ENCODE assay signal across 13 cellular contexts in the genomic region with DNA sequence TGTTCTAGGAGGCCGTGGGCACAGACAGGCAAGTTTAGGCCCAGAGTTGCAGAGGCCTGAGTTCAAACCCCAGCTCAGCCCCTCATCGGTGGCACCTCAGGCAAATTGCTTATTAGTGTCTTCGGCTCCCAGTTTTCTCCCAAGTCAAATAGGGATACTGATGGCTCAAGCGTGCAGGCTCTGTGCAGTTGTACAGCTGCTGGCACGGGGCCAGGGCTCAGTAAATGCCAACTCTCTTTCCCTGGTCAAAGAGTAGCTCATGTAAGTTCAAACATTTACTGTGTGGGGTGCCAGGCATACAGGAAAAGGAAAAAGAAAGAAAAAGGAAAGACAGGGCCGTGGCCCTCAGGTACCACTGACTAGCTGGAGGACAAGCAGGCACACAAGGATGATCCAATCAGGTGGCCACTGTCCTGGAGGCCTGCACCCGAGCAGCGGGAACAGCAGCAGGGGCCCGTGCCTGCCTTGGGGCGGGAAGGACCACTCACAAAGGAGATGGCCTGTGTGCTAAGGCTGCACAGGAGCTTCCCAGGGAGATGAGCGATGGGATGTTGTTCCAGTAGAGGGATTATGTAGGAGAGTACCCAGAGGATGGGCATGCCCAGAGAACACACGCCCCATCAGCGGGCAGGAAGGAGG.
DNase-seq lines count a peak whose midpoint lies in the region; ATAC-seq and TF ChIP-seq lines count a peak whose summit lies in the region.
"Had no signal": no experiment of that assay in that cellular context is flagged by ENCODE, and none has a peak within 500 bp of the region (broad histone marks: within the 10 kb centered on the region; RNA-seq: fewer than 3 reads in every experiment).

No MANE protein-coding gene starts in this region.

- in situ Hi-C loops in GM13976 (cut with MboI; ENCODE audit: low sequenced_read_pairs, unreplicated experiment), result loop anchor here (10.0 kb wide), 1 partner anchor 98 kb away; no protein-coding TSS in a partner anchor

- ATAC-seq in lower lobe of right lung, result no peak
- no peak for ATAC-seq in stimulated activated naive B cell treated with anti-CD40 and anti-IgM and Interleukin-4, amounts not matched to agents 10 μg/mL and 1 μg/mL and 100 μg/mL, for 72 hours (replicated peaks)
- ATAC-seq in omental fat pad (ENCODE audit: low FRiP score), result no peak
- ATAC-seq: activated T-cell treated with anti-CD3 and anti-CD28 coated beads, Interleukin-2, amount 50 U/mL, for 72 hours had no signal

- H3K27me3 ChIP-seq in lower lobe of right lung (ENCODE audit: low read depth), result no peaks in the 10 kb centered on the region

- peaks cover 82% of the 10 kb centered on the region for H3K4me1 ChIP-seq in lower lobe of right lung

- H3K27ac ChIP-seq in lower lobe of right lung, result peak overlapping the region; percentile 54
- H3K27ac ChIP-seq: WERI-Rb-1 had no signal

- peaks cover 52% of the 10 kb centered on the region for H3K36me3 Mint-ChIP-seq in T-helper 2 cell treated with Interferon-gamma antibody and Interleukin-4, amounts not matched to agents 5 μg/mL and 100 μg/mL, for 36 hours (ENCODE audit: low read depth)
- H3K36me3 Mint-ChIP-seq in activated T-helper 2 cell treated with anti-CD3 and anti-CD28 coated beads, Interferon-gamma antibody, Interleukin-2, Interleukin-4, amounts not matched to agents 10 μg/mL and 5 μg/mL and 100 μg/mL, durations not matched to agents 14 hours and 24 hours and 36 hours (ENCODE audit: low read depth), result peaks cover 65% of the 10 kb centered on the region
- H3K36me3 Mint-ChIP-seq in stimulated activated naive B cell treated with anti-CD40 and anti-IgM and Interleukin-4, amounts not matched to agents 10 μg/mL and 1 μg/mL and 100 μg/mL, for 72 hours, result peaks cover 25 to 34% of the 10 kb centered on the region in 2 donors

- TF ChIP-seq CTCF in lower lobe of right lung (IDR thresholded peaks at IDR 0.05) (no peak), GM13976 (IDR thresholded peaks at IDR 0.05; ENCODE audit: borderline replicate concordance, control extremely low read depth, extremely low read depth, insufficient read depth, missing control alignments) (no peak), omental fat pad (IDR thresholded peaks at IDR 0.05) (no peak)

- H3K4me3 Mint-ChIP-seq in T-helper 2 cell treated with Interferon-gamma antibody and Interleukin-4, amounts not matched to agents 5 μg/mL and 100 μg/mL, for 36 hours, result no peak overlapping the region
- H3K4me3 Mint-ChIP-seq in activated T-helper 2 cell treated with anti-CD3 and anti-CD28 coated beads, Interferon-gamma antibody, Interleukin-2, Interleukin-4, amounts not matched to agents 10 μg/mL and 5 μg/mL and 100 μg/mL, durations not matched to agents 14 hours and 24 hours and 36 hours (ENCODE audit: low read depth), result no peak overlapping the region
- no peak overlapping the region for H3K4me3 Mint-ChIP-seq in stimulated activated naive B cell treated with anti-CD40 and anti-IgM and Interleukin-4, amounts not matched to agents 10 μg/mL and 1 μg/mL and 100 μg/mL, for 72 hours
- H3K4me3 Mint-ChIP-seq: activated T-cell treated with anti-CD3 and anti-CD28 coated beads, Interleukin-2, amount 50 U/mL, for 72 hours had no signal

- no peaks in the 10 kb centered on the region for H3K9me3 ChIP-seq in lower lobe of right lung

- intact Hi-C loops in activated T-helper 2 cell treated with anti-CD3 and anti-CD28 coated beads, Interferon-gamma antibody, Interleukin-2, Interleukin-4, amounts not matched to agents 10 μg/mL and 5 μg/mL and 100 μg/mL, durations not matched to agents 14 hours and 24 hours and 36 hours (cut with micrococcal nuclease), result no loop called here
- intact Hi-C loops in lower lobe of right lung (cut with DNase I), result no loop called here

- H3K9me3 Mint-ChIP-seq in T-helper 2 cell treated with Interferon-gamma antibody and Interleukin-4, amounts not matched to agents 5 μg/mL and 100 μg/mL, for 36 hours, result no peaks in the 10 kb centered on the region
- no peaks in the 10 kb centered on the region for H3K9me3 Mint-ChIP-seq in activated T-helper 2 cell treated with anti-CD3 and anti-CD28 coated beads, Interferon-gamma antibody, Interleukin-2, Interleukin-4, amounts not matched to agents 10 μg/mL and 5 μg/mL and 100 μg/mL, durations not matched to agents 14 hours and 24 hours and 36 hours
- H3K9me3 Mint-ChIP-seq in stimulated activated naive B cell treated with anti-CD40 and anti-IgM and Interleukin-4, amounts not matched to agents 10 μg/mL and 1 μg/mL and 100 μg/mL, for 72 hours, result no peaks in the 10 kb centered on the region
- H3K9me3 Mint-ChIP-seq: activated T-cell treated with anti-CD3 and anti-CD28 coated beads, Interleukin-2, amount 50 U/mL, for 72 hours had no signal

- no peak for DNase-seq in T-helper 2 cell treated with Interferon-gamma antibody and Interleukin-4, amounts not matched to agents 5 μg/mL and 100 μg/mL, for 36 hours (ENCODE audit: low spot score)
- DNase-seq in T-helper 2 cell, result no peak
- DNase-seq in activated T-helper 2 cell treated with anti-CD3 and anti-CD28 coated beads, Interferon-gamma antibody, Interleukin-2, Interleukin-4, amounts not matched to agents 10 μg/mL and 5 μg/mL and 100 μg/mL, durations not matched to agents 14 hours and 24 hours and 36 hours (ENCODE audit: low spot score), result no peak
- DNase-seq in lower lobe of right lung, result no peak
- DNase-seq in stimulated activated naive B cell treated with anti-CD40 and anti-IgM and Interleukin-4, amounts not matched to agents 10 μg/mL and 1 μg/mL and 100 μg/mL, for 72 hours, result no peak
- DNase-seq in GM13976 (ENCODE audit: low spot score), result no peak
- no peak for DNase-seq in DMS53 (lab: John Stamatoyannopoulos, UW)
- DNase-seq in omental fat pad (ENCODE audit: low spot score), result no peak
- DNase-seq: activated T-cell treated with anti-CD3 and anti-CD28 coated beads, Interleukin-2, amount 50 U/mL, for 72 hours; mesenchymal stem cell; NCI-H1417 treated with DMSO at 0.1 percent for 48 hours; NCI-H526; WERI-Rb-1 had no signal

- H3K36me3 ChIP-seq in lower lobe of right lung, result peaks cover 87% of the 10 kb centered on the region

- H3K4me3 ChIP-seq in lower lobe of right lung, result no peak overlapping the region

- H3K27me3 Mint-ChIP-seq in T-helper 2 cell treated with Interferon-gamma antibody and Interleukin-4, amounts not matched to agents 5 μg/mL and 100 μg/mL, for 36 hours (ENCODE audit: low read depth), result no peaks in the 10 kb centered on the region
- H3K27me3 Mint-ChIP-seq in activated T-helper 2 cell treated with anti-CD3 and anti-CD28 coated beads, Interferon-gamma antibody, Interleukin-2, Interleukin-4, amounts not matched to agents 10 μg/mL and 5 μg/mL and 100 μg/mL, durations not matched to agents 14 hours and 24 hours and 36 hours (ENCODE audit: low read depth), result no peaks in the 10 kb centered on the region
- no peaks in the 10 kb centered on the region for H3K27me3 Mint-ChIP-seq in stimulated activated naive B cell treated with anti-CD40 and anti-IgM and Interleukin-4, amounts not matched to agents 10 μg/mL and 1 μg/mL and 100 μg/mL, for 72 hours

- peak overlapping the region; percentile 22 for H3K27ac Mint-ChIP-seq in T-helper 2 cell treated with Interferon-gamma antibody and Interleukin-4, amounts not matched to agents 5 μg/mL and 100 μg/mL, for 36 hours
- peak overlapping the region; percentile 8 for H3K27ac Mint-ChIP-seq in activated T-helper 2 cell treated with anti-CD3 and anti-CD28 coated beads, Interferon-gamma antibody, Interleukin-2, Interleukin-4, amounts not matched to agents 10 μg/mL and 5 μg/mL and 100 μg/mL, durations not matched to agents 14 hours and 24 hours and 36 hours
- H3K27ac Mint-ChIP-seq in stimulated activated naive B cell treated with anti-CD40 and anti-IgM and Interleukin-4, amounts not matched to agents 10 μg/mL and 1 μg/mL and 100 μg/mL, for 72 hours, result peak overlapping the region; percentile 9

- peaks cover 6% of the 10 kb centered on the region for H3K4me1 Mint-ChIP-seq in T-helper 2 cell treated with Interferon-gamma antibody and Interleukin-4, amounts not matched to agents 5 μg/mL and 100 μg/mL, for 36 hours (ENCODE audit: low read depth)
- H3K4me1 Mint-ChIP-seq in activated T-helper 2 cell treated with anti-CD3 and anti-CD28 coated beads, Interferon-gamma antibody, Interleukin-2, Interleukin-4, amounts not matched to agents 10 μg/mL and 5 μg/mL and 100 μg/mL, durations not matched to agents 14 hours and 24 hours and 36 hours (ENCODE audit: low read depth), result peaks cover 10% of the 10 kb centered on the region
- H3K4me1 Mint-ChIP-seq in stimulated activated naive B cell treated with anti-CD40 and anti-IgM and Interleukin-4, amounts not matched to agents 10 μg/mL and 1 μg/mL and 100 μg/mL, for 72 hours, result peaks cover 0 to 4% of the 10 kb centered on the region in 2 donors
